In the genomic region with DNA sequence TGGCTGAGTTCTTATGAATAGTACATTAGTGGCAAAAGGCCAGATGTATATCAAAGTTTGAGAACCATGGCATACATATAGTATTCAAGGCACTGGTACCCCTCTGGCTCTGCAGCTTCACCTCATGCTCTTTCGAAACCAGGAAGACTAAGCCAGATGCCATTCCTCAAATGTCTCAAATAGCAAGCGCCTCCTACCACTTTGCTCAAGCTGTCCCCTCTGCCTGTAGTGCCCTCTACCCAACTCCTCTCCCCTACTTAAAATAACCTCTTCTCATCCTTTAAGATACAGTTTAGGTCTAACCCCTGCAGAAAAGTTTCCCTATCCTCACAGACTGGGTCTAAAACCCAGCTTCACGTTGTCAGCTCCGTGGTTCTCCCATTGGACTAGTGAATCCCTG, we compare ENCODE assay signal across 24 cellular contexts.
"Had no signal": no experiment of that assay in that cellular context is flagged by ENCODE, and none has a peak within 500 bp of the region (broad histone marks: within the 10 kb centered on the region; RNA-seq: fewer than 3 reads in every experiment).

No MANE protein-coding gene starts in this region.

- H3K27me3 Mint-ChIP-seq: dendritic cell treated with granulocyte-macrophage colony-stimulating factor and Interleukin-4, amounts not matched to agents 40 ng/mL and 50 ng/mL, for 4 days; memory B cell; stimulated activated naive B cell treated with anti-CD40 and anti-IgM and Interleukin-4, amounts not matched to agents 10 μg/mL and 1 μg/mL and 100 μg/mL, for 72 hours had no signal

- DNase-seq: activated CD4-positive, alpha-beta T cell treated with anti-CD3 and anti-CD28 coated beads for 1 hour; activated CD8-positive, alpha-beta memory T cell treated with anti-CD3 and anti-CD28 coated beads for 24 hours; activated CD8-positive, alpha-beta memory T cell treated with anti-CD3 and anti-CD28 coated beads, Interleukin-2, amount 50 U/mL, for 4 hours; activated naive CD4-positive, alpha-beta T cell treated with Interleukin-2 at 50 U/mL for 16 hours; activated naive CD8-positive, alpha-beta T cell treated with anti-CD3 and anti-CD28 coated beads for 36 hours; activated T-cell treated with anti-CD3 and anti-CD28 coated beads, Interleukin-2, amount 50 U/mL, for 24 hours; amygdala; effector CD4-positive, alpha-beta T cell; gastrocnemius medialis; hippocampal formation; left ventricle myocardium superior; mucosa of descending colon; nephron progenitor cell; sigmoid colon; stimulated activated CD4-positive, alpha-beta T cell treated with anti-CD3 and anti-CD28 coated beads, Interleukin-2, amount 100 ng/mL, for 48 hours; stimulated activated CD8-positive, alpha-beta memory T cell treated with anti-CD3 and anti-CD28 coated beads, Interleukin-4, amount 100 ng/mL, for 48 hours; stimulated activated naive B cell treated with anti-CD40 and anti-IgM and Interleukin-4, amounts not matched to agents 10 μg/mL and 1 μg/mL and 100 μg/mL, for 72 hours; T-helper 1 cell; upper lobe of right lung; WERI-Rb-1 had no signal

- H3K36me3 ChIP-seq: esophagus muscularis mucosa, gastrocnemius medialis, sigmoid colon, thoracic aorta, upper lobe of right lung, WERI-Rb-1 had no signal

- H3K36me3 Mint-ChIP-seq: activated naive CD8-positive, alpha-beta T cell treated with anti-CD3 and anti-CD28 coated beads for 36 hours; memory B cell; stimulated activated naive B cell treated with anti-CD40 and anti-IgM and Interleukin-4, amounts not matched to agents 10 μg/mL and 1 μg/mL and 100 μg/mL, for 72 hours had no signal

- H3K27me3 ChIP-seq: esophagus muscularis mucosa, gastrocnemius medialis, sigmoid colon, upper lobe of right lung had no signal

- H3K4me1 ChIP-seq: esophagus muscularis mucosa, gastrocnemius medialis, sigmoid colon, upper lobe of right lung had no signal

- H3K4me3 Mint-ChIP-seq: activated naive CD8-positive, alpha-beta T cell treated with anti-CD3 and anti-CD28 coated beads for 36 hours; activated T-cell treated with anti-CD3 and anti-CD28 coated beads, Interleukin-2, amount 50 U/mL, for 24 hours; dendritic cell treated with granulocyte-macrophage colony-stimulating factor and Interleukin-4, amounts not matched to agents 40 ng/mL and 50 ng/mL, for 4 days; memory B cell; nephron progenitor cell; stimulated activated naive B cell treated with anti-CD40 and anti-IgM and Interleukin-4, amounts not matched to agents 10 μg/mL and 1 μg/mL and 100 μg/mL, for 72 hours had no signal

- H3K4me3 ChIP-seq: esophagus muscularis mucosa, gastrocnemius medialis, mucosa of descending colon, sigmoid colon, thoracic aorta, upper lobe of right lung had no signal

- H3K27ac ChIP-seq: esophagus muscularis mucosa, gastrocnemius medialis, sigmoid colon, thoracic aorta, upper lobe of right lung, WERI-Rb-1 had no signal

- H3K27ac Mint-ChIP-seq: activated naive CD8-positive, alpha-beta T cell treated with anti-CD3 and anti-CD28 coated beads for 36 hours; activated T-cell treated with anti-CD3 and anti-CD28 coated beads, Interleukin-2, amount 50 U/mL, for 24 hours; dendritic cell treated with granulocyte-macrophage colony-stimulating factor and Interleukin-4, amounts not matched to agents 40 ng/mL and 50 ng/mL, for 4 days; memory B cell; nephron progenitor cell; stimulated activated naive B cell treated with anti-CD40 and anti-IgM and Interleukin-4, amounts not matched to agents 10 μg/mL and 1 μg/mL and 100 μg/mL, for 72 hours had no signal

- H3K4me1 Mint-ChIP-seq: activated naive CD8-positive, alpha-beta T cell treated with anti-CD3 and anti-CD28 coated beads for 36 hours; memory B cell; nephron progenitor cell; stimulated activated naive B cell treated with anti-CD40 and anti-IgM and Interleukin-4, amounts not matched to agents 10 μg/mL and 1 μg/mL and 100 μg/mL, for 72 hours had no signal

- H3K9me3 Mint-ChIP-seq: activated T-cell treated with anti-CD3 and anti-CD28 coated beads, Interleukin-2, amount 50 U/mL, for 24 hours; dendritic cell treated with granulocyte-macrophage colony-stimulating factor and Interleukin-4, amounts not matched to agents 40 ng/mL and 50 ng/mL, for 4 days; nephron progenitor cell had no signal

- H3K9me3 ChIP-seq: gastrocnemius medialis, mucosa of descending colon, thoracic aorta, upper lobe of right lung had no signal
